1 cellular context compared by ENCODE assay signal in the genomic region with DNA sequence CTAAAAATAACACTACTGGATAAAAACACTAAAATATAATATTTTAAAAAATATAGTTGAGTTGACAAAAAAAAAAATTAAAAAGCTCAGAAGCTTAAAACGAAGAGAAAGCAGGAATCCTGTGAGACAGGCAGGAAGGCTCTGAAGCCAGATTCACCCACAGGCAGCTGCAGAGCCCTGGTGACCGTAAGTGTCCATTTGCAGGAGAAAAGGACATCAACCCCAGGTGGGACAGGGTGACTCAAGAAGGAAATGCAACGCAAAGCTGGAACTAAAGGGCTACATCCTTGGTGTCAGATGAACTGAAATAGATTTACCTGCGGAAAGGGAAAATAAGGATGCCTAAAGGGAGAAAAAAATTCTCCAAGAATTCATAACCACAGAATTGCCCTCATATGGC.
TF ChIP-seq lines count a peak whose summit lies in the region.

No MANE protein-coding gene starts in this region.

TF ChIP-seq in WTC11, 78 proteins besides CTCF, POLR2A, EP300 and RAD21 (continued from another document):
- no peak for TF ChIP-seq RELA (CRISPR knock-in tag; IDR thresholded peaks at IDR 0.05; ENCODE audit: borderline replicate concordance)
- no peak for TF ChIP-seq ZNF121 (CRISPR knock-in tag; IDR thresholded peaks at IDR 0.05)
- no peak for TF ChIP-seq HMGXB4 (CRISPR knock-in tag; IDR thresholded peaks at IDR 0.05)
